In the genomic region with DNA sequence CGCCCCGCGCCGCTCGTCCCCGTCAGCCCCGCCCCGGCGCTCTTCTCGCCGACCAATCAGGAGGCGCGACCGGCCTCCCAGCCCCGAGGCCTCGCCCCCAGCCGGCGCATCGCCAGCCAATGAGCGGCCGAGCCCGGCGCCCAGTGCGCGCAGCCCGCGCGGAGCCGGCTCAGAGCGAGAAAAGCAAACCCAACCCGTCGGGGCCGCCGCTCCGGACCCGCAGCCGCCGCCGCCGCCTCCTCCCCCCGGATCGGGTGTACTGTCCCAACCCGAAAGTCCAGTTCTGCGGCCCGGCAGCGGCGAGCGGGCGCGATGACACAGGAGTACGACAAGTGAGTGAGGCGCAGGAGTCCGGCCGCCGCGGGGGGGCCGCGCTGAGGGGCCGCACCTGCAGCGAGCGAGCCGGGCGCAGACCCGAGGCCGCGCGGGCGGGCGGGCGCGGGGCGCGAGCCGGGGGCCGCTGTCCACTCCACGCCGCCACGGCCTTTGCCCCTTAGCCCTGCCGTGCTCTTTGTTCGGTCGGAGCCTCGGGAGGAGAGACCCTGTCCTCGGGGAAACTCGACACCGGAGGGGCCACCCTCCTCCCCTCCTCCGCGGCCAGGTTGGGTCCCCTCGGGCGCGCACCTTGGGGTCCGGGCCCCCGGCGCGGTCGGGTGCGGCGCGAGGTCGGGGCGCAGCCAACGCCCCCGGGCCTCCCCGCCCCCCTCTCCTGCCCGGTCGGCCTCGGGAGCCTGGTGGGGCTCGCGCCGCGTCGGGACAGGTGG, we compare ENCODE assay signal across 1 cellular context.
TF ChIP-seq lines count a peak whose summit lies in the region.

GRHL1 (plus strand) TSS at position 172 of the 764 bp plus-strand sequence; CDS start at position 313, 141 bp downstream.

TF ChIP-seq in HepG2, 621 proteins besides CTCF, POLR2A, EP300 and RAD21 (continued from another document and continues in another):
- 0 out of 2 replicates have a peak, but pooled peaks have one; percentile 14 for TF ChIP-seq ARID5B (CRISPR knock-in tag; IDR thresholded peaks at IDR 0.05)
- peak; percentile 77 for TF ChIP-seq YEATS4 (CRISPR knock-in tag; IDR thresholded peaks at IDR 0.05; ENCODE audit: borderline replicate concordance)
- TF ChIP-seq ZBTB8A (CRISPR knock-in tag; IDR thresholded peaks at IDR 0.05; ENCODE audit: borderline replicate concordance, low read depth) = no peak
- peak; percentile 33; the same call in 1 of the 2 replicates for TF ChIP-seq ZSCAN21 (CRISPR knock-in tag; IDR thresholded peaks at IDR 0.05; ENCODE audit: borderline replicate concordance)
- TF ChIP-seq ZNF143 (CRISPR knock-in tag; IDR thresholded peaks at IDR 0.05) = no peak
- TF ChIP-seq U2AF1 (optimal IDR thresholded peaks at IDR 0.05; ENCODE audit: low read depth, low read length) = no peak
- TF ChIP-seq FIP1L1 (IDR thresholded peaks at IDR 0.05; ENCODE audit: borderline replicate concordance, insufficient read depth, low read depth, low read length) = no peak
- no peak for TF ChIP-seq DNMT1 (CRISPR knock-in tag; IDR thresholded peaks at IDR 0.05)
- no peak for TF ChIP-seq REL (CRISPR knock-in tag; conservative IDR thresholded peaks at IDR 0.05)
- TF ChIP-seq NONO (IDR thresholded peaks at IDR 0.05) = no peak
- 0 out of 2 replicates have a peak, but pooled peaks have one; percentile 57 for TF ChIP-seq NONO (CRISPR knock-in tag; conservative IDR thresholded peaks at IDR 0.05)
- no peak; the same call in 1 of the 2 replicates for TF ChIP-seq ZNF709 (CRISPR knock-in tag; IDR thresholded peaks at IDR 0.05)
- no peak for TF ChIP-seq ZFP62 (CRISPR knock-in tag; IDR thresholded peaks at IDR 0.05)
- no peak for TF ChIP-seq PCBP1 (IDR thresholded peaks at IDR 0.05; ENCODE audit: borderline replicate concordance, low read depth, low read length)
- TF ChIP-seq SMARCC2 (IDR thresholded peaks at IDR 0.05) = no peak
- peak; percentile 64; the same call in 1 of the 2 replicates for TF ChIP-seq NFKB2 (CRISPR knock-in tag; IDR thresholded peaks at IDR 0.05; ENCODE audit: borderline replicate concordance)
- peak; percentile 14; the same call in 1 of the 2 replicates for TF ChIP-seq DRAP1 (CRISPR knock-in tag; IDR thresholded peaks at IDR 0.05)
- TF ChIP-seq ZNF737 (CRISPR knock-in tag; IDR thresholded peaks at IDR 0.05; ENCODE audit: borderline replicate concordance) = no peak
- TF ChIP-seq PHF8 (CRISPR knock-in tag; IDR thresholded peaks at IDR 0.05) = peak; percentile 84
- no peak for TF ChIP-seq SCMH1 (CRISPR knock-in tag; IDR thresholded peaks at IDR 0.05; ENCODE audit: borderline replicate concordance)
- TF ChIP-seq ZNF710 (CRISPR knock-in tag; IDR thresholded peaks at IDR 0.05; ENCODE audit: borderline replicate concordance) = no peak
- no peak for TF ChIP-seq ZSCAN22 (CRISPR knock-in tag; IDR thresholded peaks at IDR 0.05)
- no peak for TF ChIP-seq ETS1 (CRISPR knock-in tag; IDR thresholded peaks at IDR 0.05)
- TF ChIP-seq, protein P1, sequence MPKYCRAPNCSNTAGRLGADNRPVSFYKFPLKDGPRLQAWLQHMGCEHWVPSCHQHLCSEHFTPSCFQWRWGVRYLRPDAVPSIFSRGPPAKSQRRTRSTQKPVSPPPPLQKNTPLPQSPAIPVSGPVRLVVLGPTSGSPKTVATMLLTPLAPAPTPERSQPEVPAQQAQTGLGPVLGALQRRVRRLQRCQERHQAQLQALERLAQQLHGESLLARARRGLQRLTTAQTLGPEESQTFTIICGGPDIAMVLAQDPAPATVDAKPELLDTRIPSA (CRISPR knock-in tag; IDR thresholded peaks at IDR 0.05; ENCODE audit: borderline replicate concordance) = no peak
- 0 out of 2 replicates have a peak, but pooled peaks have one; percentile 29 for TF ChIP-seq THAP11 (CRISPR knock-in tag; IDR thresholded peaks at IDR 0.05)
- TF ChIP-seq, protein P2, sequence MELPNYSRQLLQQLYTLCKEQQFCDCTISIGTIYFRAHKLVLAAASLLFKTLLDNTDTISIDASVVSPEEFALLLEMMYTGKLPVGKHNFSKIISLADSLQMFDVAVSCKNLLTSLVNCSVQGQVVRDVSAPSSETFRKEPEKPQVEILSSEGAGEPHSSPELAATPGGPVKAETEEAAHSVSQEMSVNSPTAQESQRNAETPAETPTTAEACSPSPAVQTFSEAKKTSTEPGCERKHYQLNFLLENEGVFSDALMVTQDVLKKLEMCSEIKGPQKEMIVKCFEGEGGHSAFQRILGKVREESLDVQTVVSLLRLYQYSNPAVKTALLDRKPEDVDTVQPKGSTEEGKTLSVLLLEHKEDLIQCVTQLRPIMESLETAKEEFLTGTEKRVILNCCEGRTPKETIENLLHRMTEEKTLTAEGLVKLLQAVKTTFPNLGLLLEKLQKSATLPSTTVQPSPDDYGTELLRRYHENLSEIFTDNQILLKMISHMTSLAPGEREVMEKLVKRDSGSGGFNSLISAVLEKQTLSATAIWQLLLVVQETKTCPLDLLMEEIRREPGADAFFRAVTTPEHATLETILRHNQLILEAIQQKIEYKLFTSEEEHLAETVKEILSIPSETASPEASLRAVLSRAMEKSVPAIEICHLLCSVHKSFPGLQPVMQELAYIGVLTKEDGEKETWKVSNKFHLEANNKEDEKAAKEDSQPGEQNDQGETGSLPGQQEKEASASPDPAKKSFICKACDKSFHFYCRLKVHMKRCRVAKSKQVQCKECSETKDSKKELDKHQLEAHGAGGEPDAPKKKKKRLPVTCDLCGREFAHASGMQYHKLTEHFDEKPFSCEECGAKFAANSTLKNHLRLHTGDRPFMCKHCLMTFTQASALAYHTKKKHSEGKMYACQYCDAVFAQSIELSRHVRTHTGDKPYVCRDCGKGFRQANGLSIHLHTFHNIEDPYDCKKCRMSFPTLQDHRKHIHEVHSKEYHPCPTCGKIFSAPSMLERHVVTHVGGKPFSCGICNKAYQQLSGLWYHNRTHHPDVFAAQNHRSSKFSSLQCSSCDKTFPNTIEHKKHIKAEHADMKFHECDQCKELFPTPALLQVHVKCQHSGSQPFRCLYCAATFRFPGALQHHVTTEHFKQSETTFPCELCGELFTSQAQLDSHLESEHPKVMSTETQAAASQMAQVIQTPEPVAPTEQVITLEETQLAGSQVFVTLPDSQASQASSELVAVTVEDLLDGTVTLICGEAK (IDR thresholded peaks at IDR 0.05) = no peak
- TF ChIP-seq, protein P2 (CRISPR knock-in tag; IDR thresholded peaks at IDR 0.05) = no peak
- TF ChIP-seq CBX2 (IDR thresholded peaks at IDR 0.05; ENCODE audit: low read depth, low read length) = no peak
- no peak for TF ChIP-seq CBX2 (CRISPR knock-in tag; IDR thresholded peaks at IDR 0.05; ENCODE audit: low read depth)
- no peak for TF ChIP-seq HDAC6 (IDR thresholded peaks at IDR 0.05; ENCODE audit: low read depth, low read length)
- peak; percentile 86 for TF ChIP-seq ZNF563 (CRISPR knock-in tag; IDR thresholded peaks at IDR 0.05)
- TF ChIP-seq MATR3 (CRISPR knock-in tag; IDR thresholded peaks at IDR 0.05) = no peak
- no peak for TF ChIP-seq LCORL (IDR thresholded peaks at IDR 0.05)
- TF ChIP-seq LCORL (CRISPR knock-in tag; IDR thresholded peaks at IDR 0.05) = no peak; the same call in 1 of the 2 replicates
- no peak for TF ChIP-seq FOXP1 (IDR thresholded peaks at IDR 0.05)
- no peak for TF ChIP-seq FOXP1 (CRISPR knock-in tag; IDR thresholded peaks at IDR 0.05)
- 0 out of 2 replicates have a peak, but pooled peaks have one; percentile 32 for TF ChIP-seq BRCA1 (CRISPR knock-in tag; IDR thresholded peaks at IDR 0.05)
- no peak for TF ChIP-seq DDIT3 (CRISPR knock-in tag; IDR thresholded peaks at IDR 0.05)
- peak; percentile 39; the same call in 1 of the 2 replicates for TF ChIP-seq HDAC1 (CRISPR knock-in tag; IDR thresholded peaks at IDR 0.05)
- TF ChIP-seq, protein P3, sequence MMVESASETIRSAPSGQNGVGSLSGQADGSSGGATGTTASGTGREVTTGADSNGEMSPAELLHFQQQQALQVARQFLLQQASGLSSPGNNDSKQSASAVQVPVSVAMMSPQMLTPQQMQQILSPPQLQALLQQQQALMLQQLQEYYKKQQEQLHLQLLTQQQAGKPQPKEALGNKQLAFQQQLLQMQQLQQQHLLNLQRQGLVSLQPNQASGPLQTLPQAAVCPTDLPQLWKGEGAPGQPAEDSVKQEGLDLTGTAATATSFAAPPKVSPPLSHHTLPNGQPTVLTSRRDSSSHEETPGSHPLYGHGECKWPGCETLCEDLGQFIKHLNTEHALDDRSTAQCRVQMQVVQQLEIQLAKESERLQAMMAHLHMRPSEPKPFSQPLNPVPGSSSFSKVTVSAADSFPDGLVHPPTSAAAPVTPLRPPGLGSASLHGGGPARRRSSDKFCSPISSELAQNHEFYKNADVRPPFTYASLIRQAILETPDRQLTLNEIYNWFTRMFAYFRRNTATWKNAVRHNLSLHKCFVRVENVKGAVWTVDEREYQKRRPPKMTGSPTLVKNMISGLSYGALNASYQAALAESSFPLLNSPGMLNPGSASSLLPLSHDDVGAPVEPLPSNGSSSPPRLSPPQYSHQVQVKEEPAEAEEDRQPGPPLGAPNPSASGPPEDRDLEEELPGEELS (CRISPR knock-in tag; IDR thresholded peaks at IDR 0.05) = peak; percentile 46; the same call in 1 of the 2 replicates
